1 cellular context compared by ENCODE assay signal in the genomic region with DNA sequence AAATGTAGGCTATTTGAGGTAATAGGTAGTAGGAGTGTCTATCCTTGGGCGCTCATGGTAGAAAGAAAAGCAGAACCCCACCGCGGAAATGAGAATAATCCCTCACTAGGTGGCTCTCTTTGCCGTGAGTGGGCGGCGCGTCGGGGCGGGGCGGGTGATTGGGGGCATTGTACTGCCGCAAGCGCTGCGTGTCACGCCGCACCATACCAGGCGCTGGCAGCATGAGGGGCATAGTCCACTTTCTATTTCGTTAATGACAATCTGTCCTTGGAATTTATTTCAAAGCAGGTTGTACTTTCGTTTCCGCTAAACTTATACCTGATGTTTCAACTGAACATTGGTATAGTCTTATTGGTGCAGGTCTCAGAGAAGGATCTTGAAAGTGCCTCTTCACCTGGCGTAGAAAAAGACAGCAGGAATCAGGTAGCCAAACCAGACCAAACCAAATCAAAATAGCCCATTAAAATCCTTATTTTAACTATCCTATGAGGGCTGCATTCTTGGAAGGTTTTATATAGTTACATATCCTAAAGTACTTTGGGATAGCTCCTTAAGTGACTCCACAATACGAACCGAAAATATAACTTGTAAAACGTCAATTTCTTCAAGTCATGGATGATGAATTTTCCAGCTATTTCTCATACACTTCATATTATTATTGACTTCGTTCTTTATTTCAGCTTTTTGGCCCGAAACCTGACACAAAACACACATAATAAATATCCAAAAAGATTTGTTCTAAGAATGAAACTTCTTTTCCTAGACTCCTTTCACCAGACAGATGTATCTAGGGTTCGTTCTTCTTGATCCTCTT.
TF ChIP-seq lines count a peak whose summit lies in the region.

No MANE protein-coding gene starts in this region.

TF ChIP-seq in K562, 482 proteins besides CTCF, POLR2A, EP300 and RAD21 (continued from another document and continues in another):
- TF ChIP-seq ELK1 (CRISPR knock-in tag; IDR thresholded peaks at IDR 0.05) (no peak), FOXM1 (IDR thresholded peaks at IDR 0.05; ENCODE audit: low read depth) (no peak), FOXM1 (CRISPR knock-in tag; IDR thresholded peaks at IDR 0.05; ENCODE audit: low read depth) (no peak), SMARCA4 (IDR thresholded peaks at IDR 0.05) (peak; percentile 16; the same call in 1 of the 2 replicates), TRIM24 (IDR thresholded peaks at IDR 0.05) (no peak), ZC3H11A (IDR thresholded peaks at IDR 0.05; ENCODE audit: low read depth, low read length) (no peak), E2F8 (IDR thresholded peaks at IDR 0.05; ENCODE audit: low read depth, partially characterized antibody) (no peak), MCM7 (IDR thresholded peaks at IDR 0.05) (no peak), SIX5 (IDR thresholded peaks at IDR 0.05; ENCODE audit: borderline replicate concordance in 1 of 2, insufficient read depth in 1 of 2, low read depth in 1 of 2, low read length in 2 of 2) (no peak), MYNN (IDR thresholded peaks at IDR 0.05) (peak; percentile 66; the same call in 1 of the 2 replicates), MYNN (CRISPR knock-in tag; IDR thresholded peaks at IDR 0.05) (no peak), PHF8 (IDR thresholded peaks at IDR 0.05; ENCODE audit: borderline replicate concordance, low read length) (peak; percentile 24; the same call in 1 of the 2 replicates), CCNT2 (IDR thresholded peaks at IDR 0.05; ENCODE audit: borderline replicate concordance, extremely low read depth, insufficient read length, low read depth, low read length) (no peak), HLTF (IDR thresholded peaks at IDR 0.05) (no peak), CLOCK (CRISPR knock-in tag; IDR thresholded peaks at IDR 0.05; ENCODE audit: borderline replicate concordance) (no peak), HCFC1 (IDR thresholded peaks at IDR 0.05; ENCODE audit: low read depth, low read length) (peak; percentile 29; the same call in 1 of the 2 replicates), ILK (tag; IDR thresholded peaks at IDR 0.05; ENCODE audit: borderline replicate concordance, low read depth) (no peak), PRMT5 (CRISPR knock-in tag; IDR thresholded peaks at IDR 0.05) (no peak), NBN (IDR thresholded peaks at IDR 0.05; ENCODE audit: low read depth) (no peak), LCOR (CRISPR knock-in tag; IDR thresholded peaks at IDR 0.05) (no peak), ZNF263 (CRISPR knock-in tag; IDR thresholded peaks at IDR 0.05; ENCODE audit: borderline replicate concordance) (no peak), MXI1 (IDR thresholded peaks at IDR 0.05; ENCODE audit: low read depth, low read length) (0 out of 2 replicates have a peak, but pooled peaks have one; percentile 18), TCFL5 (CRISPR knock-in tag; conservative IDR thresholded peaks at IDR 0.05) (no peak), ZNF780A (CRISPR knock-in tag; IDR thresholded peaks at IDR 0.05) (no peak), ZNF764 (CRISPR knock-in tag; IDR thresholded peaks at IDR 0.05; ENCODE audit: low read depth) (no peak), CBX1 (IDR thresholded peaks at IDR 0.05; ENCODE audit: low read depth) (no peak), ZNF175 (CRISPR knock-in tag; IDR thresholded peaks at IDR 0.05; ENCODE audit: low read depth) (no peak), ZKSCAN3 (CRISPR knock-in tag; IDR thresholded peaks at IDR 0.05) (no peak), HNRNPH1 (optimal IDR thresholded peaks at IDR 0.05; ENCODE audit: low read depth, low read length) (no peak), PATZ1 (CRISPR knock-in tag; IDR thresholded peaks at IDR 0.05; ENCODE audit: borderline replicate concordance) (no peak), BCL6 (CRISPR knock-in tag; IDR thresholded peaks at IDR 0.05) (no peak), ZBTB8A (IDR thresholded peaks at IDR 0.05; ENCODE audit: partially characterized antibody) (no peak), CBFA2T2 (conservative IDR thresholded peaks at IDR 0.05) (no peak), PURB (CRISPR knock-in tag; IDR thresholded peaks at IDR 0.05; ENCODE audit: low read depth) (no peak), ZNF717 (CRISPR knock-in tag; IDR thresholded peaks at IDR 0.05) (no peak), FIP1L1 (IDR thresholded peaks at IDR 0.05; ENCODE audit: low read depth, low read length, poor library complexity, severe bottlenecking) (no peak), ZNF589 (CRISPR knock-in tag; IDR thresholded peaks at IDR 0.05; ENCODE audit: low read depth) (0 out of 2 replicates have a peak, but pooled peaks have one; percentile 55), MEF2D (tag; conservative IDR thresholded peaks at IDR 0.05; ENCODE audit: low read depth) (no peak)
- TF ChIP-seq, protein P1, sequence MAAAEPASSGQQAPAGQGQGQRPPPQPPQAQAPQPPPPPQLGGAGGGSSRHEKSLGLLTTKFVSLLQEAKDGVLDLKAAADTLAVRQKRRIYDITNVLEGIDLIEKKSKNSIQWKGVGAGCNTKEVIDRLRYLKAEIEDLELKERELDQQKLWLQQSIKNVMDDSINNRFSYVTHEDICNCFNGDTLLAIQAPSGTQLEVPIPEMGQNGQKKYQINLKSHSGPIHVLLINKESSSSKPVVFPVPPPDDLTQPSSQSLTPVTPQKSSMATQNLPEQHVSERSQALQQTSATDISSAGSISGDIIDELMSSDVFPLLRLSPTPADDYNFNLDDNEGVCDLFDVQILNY (CRISPR knock-in tag; IDR thresholded peaks at IDR 0.05): no peak
- TF ChIP-seq, protein P2, sequence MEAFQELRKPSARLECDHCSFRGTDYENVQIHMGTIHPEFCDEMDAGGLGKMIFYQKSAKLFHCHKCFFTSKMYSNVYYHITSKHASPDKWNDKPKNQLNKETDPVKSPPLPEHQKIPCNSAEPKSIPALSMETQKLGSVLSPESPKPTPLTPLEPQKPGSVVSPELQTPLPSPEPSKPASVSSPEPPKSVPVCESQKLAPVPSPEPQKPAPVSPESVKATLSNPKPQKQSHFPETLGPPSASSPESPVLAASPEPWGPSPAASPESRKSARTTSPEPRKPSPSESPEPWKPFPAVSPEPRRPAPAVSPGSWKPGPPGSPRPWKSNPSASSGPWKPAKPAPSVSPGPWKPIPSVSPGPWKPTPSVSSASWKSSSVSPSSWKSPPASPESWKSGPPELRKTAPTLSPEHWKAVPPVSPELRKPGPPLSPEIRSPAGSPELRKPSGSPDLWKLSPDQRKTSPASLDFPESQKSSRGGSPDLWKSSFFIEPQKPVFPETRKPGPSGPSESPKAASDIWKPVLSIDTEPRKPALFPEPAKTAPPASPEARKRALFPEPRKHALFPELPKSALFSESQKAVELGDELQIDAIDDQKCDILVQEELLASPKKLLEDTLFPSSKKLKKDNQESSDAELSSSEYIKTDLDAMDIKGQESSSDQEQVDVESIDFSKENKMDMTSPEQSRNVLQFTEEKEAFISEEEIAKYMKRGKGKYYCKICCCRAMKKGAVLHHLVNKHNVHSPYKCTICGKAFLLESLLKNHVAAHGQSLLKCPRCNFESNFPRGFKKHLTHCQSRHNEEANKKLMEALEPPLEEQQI (IDR thresholded peaks at IDR 0.05): no peak
- TF ChIP-seq, protein P3, sequence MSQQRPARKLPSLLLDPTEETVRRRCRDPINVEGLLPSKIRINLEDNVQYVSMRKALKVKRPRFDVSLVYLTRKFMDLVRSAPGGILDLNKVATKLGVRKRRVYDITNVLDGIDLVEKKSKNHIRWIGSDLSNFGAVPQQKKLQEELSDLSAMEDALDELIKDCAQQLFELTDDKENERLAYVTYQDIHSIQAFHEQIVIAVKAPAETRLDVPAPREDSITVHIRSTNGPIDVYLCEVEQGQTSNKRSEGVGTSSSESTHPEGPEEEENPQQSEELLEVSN (IDR thresholded peaks at IDR 0.05; ENCODE audit: borderline replicate concordance in 1 of 2, extremely low read depth in 1 of 2, insufficient read depth in 1 of 2, insufficient read length in 1 of 2, low read depth in 1 of 2, low read length in 1 of 2, poor library complexity in 1 of 2, severe bottlenecking in 1 of 2): peak in 1 of 2 experiments; percentile 81
- TF ChIP-seq, protein P4, sequence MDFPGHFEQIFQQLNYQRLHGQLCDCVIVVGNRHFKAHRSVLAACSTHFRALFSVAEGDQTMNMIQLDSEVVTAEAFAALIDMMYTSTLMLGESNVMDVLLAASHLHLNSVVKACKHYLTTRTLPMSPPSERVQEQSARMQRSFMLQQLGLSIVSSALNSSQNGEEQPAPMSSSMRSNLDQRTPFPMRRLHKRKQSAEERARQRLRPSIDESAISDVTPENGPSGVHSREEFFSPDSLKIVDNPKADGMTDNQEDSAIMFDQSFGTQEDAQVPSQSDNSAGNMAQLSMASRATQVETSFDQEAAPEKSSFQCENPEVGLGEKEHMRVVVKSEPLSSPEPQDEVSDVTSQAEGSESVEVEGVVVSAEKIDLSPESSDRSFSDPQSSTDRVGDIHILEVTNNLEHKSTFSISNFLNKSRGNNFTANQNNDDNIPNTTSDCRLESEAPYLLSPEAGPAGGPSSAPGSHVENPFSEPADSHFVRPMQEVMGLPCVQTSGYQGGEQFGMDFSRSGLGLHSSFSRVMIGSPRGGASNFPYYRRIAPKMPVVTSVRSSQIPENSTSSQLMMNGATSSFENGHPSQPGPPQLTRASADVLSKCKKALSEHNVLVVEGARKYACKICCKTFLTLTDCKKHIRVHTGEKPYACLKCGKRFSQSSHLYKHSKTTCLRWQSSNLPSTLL (IDR thresholded peaks at IDR 0.05): no peak
